In the genomic region with DNA sequence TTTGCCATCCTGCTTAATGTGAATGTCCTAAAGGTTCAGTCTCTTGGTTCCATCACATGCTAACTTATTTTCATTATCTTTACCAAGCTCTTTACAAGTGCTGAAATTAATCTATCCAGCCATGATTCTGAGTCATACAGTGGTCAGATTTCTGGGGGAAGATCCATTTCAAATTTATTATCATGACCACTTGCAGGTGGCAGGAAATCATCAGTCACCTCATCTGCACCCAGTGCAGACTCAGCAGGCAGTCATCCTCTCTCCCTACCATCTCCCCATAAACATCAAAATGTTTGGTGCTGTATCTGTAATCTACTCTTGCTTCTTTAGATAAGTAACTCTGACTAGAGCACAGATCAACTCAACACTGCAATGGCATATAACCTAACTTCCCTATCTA, we compare ENCODE assay signal across 16 cellular contexts. TPM values are rescaled to one million over a fixed set of nuclear protein-coding genes. Genes with fewer than 3 reads are reported as not detected.
DNase-seq lines count a peak whose midpoint lies in the region; ATAC-seq and TF ChIP-seq lines count a peak whose summit lies in the region.
"Had no signal": no experiment of that assay in that cellular context is flagged by ENCODE, and none has a peak within 500 bp of the region (broad histone marks: within the 10 kb centered on the region; RNA-seq: fewer than 3 reads in every experiment).

No MANE protein-coding gene starts in this region.

- CTCF ChIA-PET in SK-N-SH (lab: Yijun Ruan, JAX) (no interaction called here), Caco-2 (lab: Charles Lee) (no interaction called here)

- H2AFZ ChIP-seq in SK-N-SH (ENCODE audit: low read depth) (no peak overlapping the region), fibroblast of lung (ENCODE audit: low read length) (no peak overlapping the region)

- H3F3A ChIP-seq in SK-N-SH (replicated peaks; ENCODE audit: insufficient read depth): peaks cover 5% of the 10 kb centered on the region

- H3K79me2 ChIP-seq in SK-N-SH (ENCODE audit: insufficient read depth) (no peaks in the 10 kb centered on the region), fibroblast of lung (ENCODE audit: control insufficient read depth, insufficient read depth, low read length) (no peaks in the 10 kb centered on the region)

- H3K9ac ChIP-seq in SK-N-SH: no peak overlapping the region
- no peak overlapping the region for H3K9ac ChIP-seq in fibroblast of lung (ENCODE audit: insufficient read depth, low read length)

- H3K4me1 ChIP-seq in SK-N-SH (ENCODE audit: control insufficient read depth in 1 of 2, insufficient read depth in 2 of 2, low read depth in 1 of 2, low read length in 1 of 2): peaks cover 0 to 13% of the 10 kb centered on the region in 2 experiments; a peak in 2 of 4 replicates
- H3K4me1 ChIP-seq in fibroblast of lung (ENCODE audit: control insufficient read depth, extremely low read depth, insufficient read depth, low read length): peaks cover 6% of the 10 kb centered on the region
- peaks cover 8% of the 10 kb centered on the region; the same call in 1 of the 2 replicates for H3K4me1 ChIP-seq in Caco-2

- H3K36me3 Mint-ChIP-seq in activated T-cell treated with anti-CD3 and anti-CD28 coated beads, Interleukin-2, amount 50 U/mL, for 72 hours (ENCODE audit: insufficient read depth in 2 of 2): peaks cover 4 to 9% of the 10 kb centered on the region in 2 donors
- peaks cover 23% of the 10 kb centered on the region for H3K36me3 Mint-ChIP-seq in Caco-2 (ENCODE audit: insufficient read depth, unreplicated experiment)

- TF ChIP-seq RAD21 in SK-N-SH (IDR thresholded peaks at IDR 0.05; ENCODE audit: low read length): no peak

- H3K4me3 Mint-ChIP-seq in activated T-cell treated with anti-CD3 and anti-CD28 coated beads, Interleukin-2, amount 50 U/mL, for 72 hours: peak overlapping the region in 1 of 2 donors; percentile 62
- peak overlapping the region in 1 of 2 donors; percentile 30 for H3K4me3 Mint-ChIP-seq in stimulated activated naive CD8-positive, alpha-beta T cell treated with anti-CD3 and anti-CD28 coated beads, Interleukin-15, amount 100 ng/mL, for 72 hours
- no peak overlapping the region for H3K4me3 Mint-ChIP-seq in Caco-2 (ENCODE audit: unreplicated experiment)

- H3K9me3 ChIP-seq in SK-N-SH (no peaks in the 10 kb centered on the region), fibroblast of lung (ENCODE audit: control insufficient read depth, insufficient read depth, low read depth, low read length) (no peaks in the 10 kb centered on the region), Caco-2 (no peaks in the 10 kb centered on the region)

- H3K9me2 ChIP-seq in SK-N-SH: no peaks in the 10 kb centered on the region

- POLR2A ChIA-PET in SK-N-SH (lab: Yijun Ruan, JAX) (no interaction called here), Caco-2 (lab: Charles Lee) (no interaction called here)

- no peaks in the 10 kb centered on the region for H3K27me3 Mint-ChIP-seq in activated T-cell treated with anti-CD3 and anti-CD28 coated beads, Interleukin-2, amount 50 U/mL, for 72 hours (ENCODE audit: low read depth)
- no peaks in the 10 kb centered on the region for H3K27me3 Mint-ChIP-seq in stimulated activated naive CD8-positive, alpha-beta T cell treated with anti-CD3 and anti-CD28 coated beads, Interleukin-15, amount 100 ng/mL, for 72 hours
- H3K27me3 Mint-ChIP-seq in Caco-2 (ENCODE audit: insufficient read depth, unreplicated experiment): no peaks in the 10 kb centered on the region
- H3K27me3 Mint-ChIP-seq: progenitor cell of endocrine pancreas had no signal

- intact Hi-C loops in Caco-2 (cut with micrococcal nuclease; ENCODE audit: unreplicated experiment): no loop called here

- peak overlapping the region in 1 of 2 experiments; percentile 77; a peak in 2 of 4 replicates for H3K27ac ChIP-seq in SK-N-SH (ENCODE audit: low read depth in 2 of 2, low read length in 1 of 2)
- no peak overlapping the region for H3K27ac ChIP-seq in fibroblast of lung (ENCODE audit: insufficient read depth, low read length)
- H3K27ac ChIP-seq: HL-60 had no signal

- peaks cover 32% of the 10 kb centered on the region for H3K4me1 Mint-ChIP-seq in activated T-cell treated with anti-CD3 and anti-CD28 coated beads, Interleukin-2, amount 50 U/mL, for 72 hours (ENCODE audit: low read depth)
- H3K4me1 Mint-ChIP-seq in stimulated activated naive CD8-positive, alpha-beta T cell treated with anti-CD3 and anti-CD28 coated beads, Interleukin-15, amount 100 ng/mL, for 72 hours: peaks cover 41% of the 10 kb centered on the region
- no peaks in the 10 kb centered on the region for H3K4me1 Mint-ChIP-seq in Caco-2 (ENCODE audit: low read depth, unreplicated experiment)

- H3K27ac Mint-ChIP-seq in activated T-cell treated with anti-CD3 and anti-CD28 coated beads, Interleukin-2, amount 50 U/mL, for 72 hours: peak overlapping the region; percentile 97
- H3K27ac Mint-ChIP-seq in stimulated activated naive CD8-positive, alpha-beta T cell treated with anti-CD3 and anti-CD28 coated beads, Interleukin-15, amount 100 ng/mL, for 72 hours: peak overlapping the region in 1 of 2 donors; percentile 86
- no peak overlapping the region for H3K27ac Mint-ChIP-seq in Caco-2 (ENCODE audit: unreplicated experiment)
- H3K27ac Mint-ChIP-seq: progenitor cell of endocrine pancreas had no signal

- no TSS peak for BruUV-seq in Caco-2 (replicated peaks; lab: Mats Ljungman, UMichigan)

- H3K9me3 Mint-ChIP-seq in activated T-cell treated with anti-CD3 and anti-CD28 coated beads, Interleukin-2, amount 50 U/mL, for 72 hours: no peaks in the 10 kb centered on the region
- H3K9me3 Mint-ChIP-seq in stimulated activated naive CD8-positive, alpha-beta T cell treated with anti-CD3 and anti-CD28 coated beads, Interleukin-15, amount 100 ng/mL, for 72 hours: no peaks in the 10 kb centered on the region
- H3K9me3 Mint-ChIP-seq in Caco-2 (ENCODE audit: unreplicated experiment): no peaks in the 10 kb centered on the region

- TF ChIP-seq CTCF in SK-N-SH (IDR thresholded peaks at IDR 0.05): no peak
- no peak for TF ChIP-seq CTCF in fibroblast of lung (conservative IDR thresholded peaks at IDR 0.05 in 1 of 2, IDR thresholded peaks at IDR 0.05 in 1 of 2; ENCODE audit: low read depth in 1 of 2, low read length in 2 of 2)
- TF ChIP-seq CTCF in Caco-2 (IDR thresholded peaks at IDR 0.05; ENCODE audit: insufficient read depth in 1 of 2, low read depth in 1 of 2, low read length in 1 of 2, severe bottlenecking in 1 of 2, unreplicated experiment in 1 of 2): no peak

- ATAC-seq in activated T-cell treated with anti-CD3 and anti-CD28 coated beads, Interleukin-2, amount 50 U/mL, for 72 hours (replicated peaks in 1 of 2): peak in 1 of 2 donors; percentile 60
- peak; percentile 67 for ATAC-seq in stimulated activated naive CD8-positive, alpha-beta T cell treated with anti-CD3 and anti-CD28 coated beads, Interleukin-15, amount 100 ng/mL, for 72 hours
- no peak for ATAC-seq in HG02642 (IDR thresholded peaks at IDR 0.05; ENCODE audit: poor library complexity, unreplicated experiment)

- H3K27me3 ChIP-seq in SK-N-SH (ENCODE audit: insufficient read depth) (no peaks in the 10 kb centered on the region), fibroblast of lung (ENCODE audit: control insufficient read depth, insufficient read depth, low read length) (no peaks in the 10 kb centered on the region), Caco-2 (replicated peaks; ENCODE audit: control insufficient read depth, insufficient read depth, low read length) (no peaks in the 10 kb centered on the region)

- no peak for DNase-seq in activated T-cell treated with anti-CD3 and anti-CD28 coated beads, Interleukin-2, amount 50 U/mL, for 72 hours
- no peak for DNase-seq in activated T-cell treated with anti-CD3 and anti-CD28 coated beads, Interleukin-2, amount 50 U/mL, for 48 hours
- DNase-seq in SK-N-SH: no peak
- peak; percentile 49 to 90 for DNase-seq in fibroblast of lung (ENCODE audit: low read depth in 2 of 2)
- no peak for DNase-seq in stimulated activated naive CD8-positive, alpha-beta T cell treated with anti-CD3 and anti-CD28 coated beads, Interleukin-15, amount 100 ng/mL, for 72 hours
- DNase-seq in central memory CD4-positive, alpha-beta T cell: no peak
- DNase-seq in Caco-2: no peak
- DNase-seq: activated CD4-positive, alpha-beta T cell treated with anti-CD3 and anti-CD28 coated beads, Interleukin-2, amount 50 U/mL, for 1 hour; amniotic stem cell; dermis blood vessel endothelial cell; DMS53; NCI-H2171 treated with DMSO at 0.1 percent for 48 hours; stimulated activated CD4-positive, alpha-beta T cell treated with anti-CD3 and anti-CD28 coated beads, Interleukin-1b, Interleukin-23, amount 100 ng/mL, for 48 hours had no signal

- H3K4me3 ChIP-seq in SK-N-SH (ENCODE audit: low read depth in 2 of 2, low read length in 1 of 2) (no peak overlapping the region), fibroblast of lung (replicated peaks in 1 of 4; ENCODE audit: control extremely low read depth in 1 of 4, insufficient read depth in 1 of 4, low read depth in 3 of 4, low read length in 4 of 4) (no peak overlapping the region), Caco-2 (ENCODE audit: low read depth, low read length) (no peak overlapping the region)

- H4K20me1 ChIP-seq in SK-N-SH (ENCODE audit: insufficient read depth): no peaks in the 10 kb centered on the region
- no peaks in the 10 kb centered on the region for H4K20me1 ChIP-seq in fibroblast of lung (ENCODE audit: control insufficient read depth, extremely low read depth, insufficient read depth, low read length)

- peak; percentile 45 to 86; a peak in 3 of 4 replicates for TF ChIP-seq EP300 in SK-N-SH (IDR thresholded peaks at IDR 0.05; ENCODE audit: borderline replicate concordance in 1 of 2, low read depth in 1 of 2, low read length in 1 of 2)

- H3K36me3 ChIP-seq in SK-N-SH (replicated peaks in 1 of 2; ENCODE audit: control insufficient read depth in 1 of 2, insufficient read depth in 2 of 2, low read length in 1 of 2) (peaks cover 3 to 8% of the 10 kb centered on the region in 2 experiments), fibroblast of lung (ENCODE audit: control insufficient read depth, insufficient read depth, low read length) (peaks cover 2% of the 10 kb centered on the region), Caco-2 (ENCODE audit: control insufficient read depth, insufficient read depth, low read length) (peaks cover 2% of the 10 kb centered on the region; the same call in 1 of the 2 replicates)

- no peak overlapping the region for H3K4me2 ChIP-seq in SK-N-SH
- peak overlapping the region; percentile 19 for H3K4me2 ChIP-seq in fibroblast of lung (ENCODE audit: extremely low read depth, insufficient read depth, low read length)

RNA-seq across cellular contexts. Expression of a gene that starts 23.5 kb away (rescaled TPM):
- 1 to 10 TPM; 5.7 to 6.4 TPM for total RNA-seq in activated T-cell treated with anti-CD3 and anti-CD28 coated beads, Interleukin-2, amount 50 U/mL, for 72 hours
- 4.3 and 5.4 TPM in 2 replicates for polyA plus RNA-seq in SK-N-SH (2012; rRNA removed)
- 3.5 and 3.6 TPM in 2 replicates for polyA plus RNA-seq in SK-N-SH (2012; cell fraction: cytosol; rRNA removed)
- 11.4 and 17.3 TPM in 2 replicates for polyA plus RNA-seq in SK-N-SH (2012; cell fraction: nucleus; rRNA removed)
- total RNA-seq in fibroblast of lung: 18.5 and 21.6 TPM in 2 replicates
- 7.2 and 9.9 TPM in 2 replicates for polyA plus RNA-seq in fibroblast of lung
- polyA plus RNA-seq in fibroblast of lung (2012): 5.9 and 8.4 TPM in 2 replicates
- 6.2 and 7.4 TPM in 2 replicates for polyA minus RNA-seq in fibroblast of lung (ENCODE audit: low replicate concordance)
- total RNA-seq in Caco-2 (2022): 11.4 and 13.1 TPM in 2 replicates

RNA-seq across cellular contexts. Expression of a gene that starts 52.3 kb away (rescaled TPM):
- not detected for total RNA-seq in activated T-cell treated with anti-CD3 and anti-CD28 coated beads, Interleukin-2, amount 50 U/mL, for 72 hours
- polyA plus RNA-seq in SK-N-SH (2012; rRNA removed) (not detected in 2 replicates), fibroblast of lung (not detected in 2 replicates)
- not detected in 2 replicates for polyA plus RNA-seq in SK-N-SH (2012; cell fraction: cytosol; rRNA removed)
- not detected in 2 replicates for polyA plus RNA-seq in SK-N-SH (2012; cell fraction: nucleus; rRNA removed)
- total RNA-seq in fibroblast of lung (not detected in 2 replicates), Caco-2 (2022) (not detected in 2 replicates)
- polyA plus RNA-seq in fibroblast of lung (2012): not detected in 2 replicates
- not detected in 2 replicates for polyA minus RNA-seq in fibroblast of lung (ENCODE audit: low replicate concordance)
- total RNA-seq: dermis blood vessel endothelial cell, progenitor cell of endocrine pancreas had no signal

Comparison
In these comparisons a context has a peak if more than half of its experiments do, and no peak if none do; other contexts are left out.
1. DNase-seq: peak in fibroblast of lung (2 of 2); none in activated T-cell treated with anti-CD3 and anti-CD28 coated beads, Interleukin-2, amount 50 U/mL, for 72 hours (0 of 2), activated T-cell treated with anti-CD3 and anti-CD28 coated beads, Interleukin-2, amount 50 U/mL, for 48 hours (0 of 2), SK-N-SH (single experiment), stimulated activated naive CD8-positive, alpha-beta T cell treated with anti-CD3 and anti-CD28 coated beads, Interleukin-15, amount 100 ng/mL, for 72 hours (0 of 2), central memory CD4-positive, alpha-beta T cell (single experiment) and Caco-2 (0 of 2).